Comparison of ENCODE assay signal across 10 cellular contexts in genomic region chr4:94412019-94413017, GRCh38. TPM values are rescaled to one million over a fixed set of nuclear protein-coding genes. Genes with fewer than 3 reads are reported as not detected.
A peak's percentile ranks its signal among the peaks of the same experiment; 100 is the strongest.
DNase-seq lines count a peak whose midpoint lies in the region; ATAC-seq, FAIRE-seq and TF ChIP-seq lines count a peak whose summit lies in the region.
"Had no signal": no experiment of that assay in that cellular context is flagged by ENCODE, and none has a peak within 500 bp of the region (broad histone marks: within the 10 kb centered on the region; RNA-seq: fewer than 3 reads in every experiment).

No MANE protein-coding gene starts in this region.

- in situ Hi-C loops in SK-MEL-5 (cut with HindIII; ENCODE audit: low pct_unique_long_range_greater_than_20kb, low sequenced_read_pairs), result no loop called here

- ATAC-seq in HG02678 (IDR thresholded peaks at IDR 0.05; ENCODE audit: unreplicated experiment), result no peak
- ATAC-seq: GM12878 had no signal

- H3K4me3 ChIP-seq in skeletal muscle cell (ENCODE audit: low read depth, low read length), result no peak overlapping the region
- H3K4me3 ChIP-seq: GM12878 had no signal

- H3K27ac ChIP-seq in caudate nucleus (ENCODE audit: low read depth, low read length), result no peak overlapping the region

- no peak for TF ChIP-seq POLR2A in H54 (IDR thresholded peaks at IDR 0.05; ENCODE audit: low read depth, low read length)

- FAIRE-seq in H54 (lab: Jason Lieb, UNC), result peak; percentile 43
- FAIRE-seq: GM12878 had no signal

- DNase-seq in H54 (ENCODE audit: insufficient read length, low spot score) (no peak), SK-MEL-5 (ENCODE audit: low read depth, low spot score) (peak; percentile 12), foreskin melanocyte (peak; percentile 41), skeletal muscle cell (ENCODE audit: low read depth) (peak; percentile 76), NCI-H146 treated with DMSO at 0.1 percent for 48 hours (lab: John Stamatoyannopoulos, UW; ENCODE audit: unreplicated experiment) (no peak), caudate nucleus (lab: John Stamatoyannopoulos, UW) (no peak)
- no peak for DNase-seq in stimulated activated CD4-positive, alpha-beta T cell treated with anti-CD3 and anti-CD28 coated beads, Interleukin-2, amount 100 ng/mL, for 24 hours
- DNase-seq: head of caudate nucleus had no signal

RNA-seq across cellular contexts. Expression of gene PDLIM5, which starts 39.4 kb away (rescaled TPM):
- 21.2 and 25.4 TPM in 2 replicates for total RNA-seq in SK-MEL-5 (2014; rRNA removed; shearing (Covaris generic))
- polyA plus RNA-seq in SK-MEL-5 (2015; cell fraction: cytosol; rRNA removed), result 18.5 and 31.5 TPM in 2 replicates
- polyA plus RNA-seq in SK-MEL-5 (2015; cell fraction: nucleus; rRNA removed), result 11.1 and 11.2 TPM in 2 replicates

Comparison
In these comparisons a context has a peak if more than half of its experiments do, and no peak if none do; other contexts are left out.
1. DNase-seq: peak in SK-MEL-5 (single experiment), foreskin melanocyte (single experiment) and skeletal muscle cell (single experiment); none in H54 (single experiment), NCI-H146 treated with DMSO at 0.1 percent for 48 hours (single experiment), stimulated activated CD4-positive, alpha-beta T cell treated with anti-CD3 and anti-CD28 coated beads, Interleukin-2, amount 100 ng/mL, for 24 hours (0 of 2) and caudate nucleus (0 of 61).